In the genomic region with DNA sequence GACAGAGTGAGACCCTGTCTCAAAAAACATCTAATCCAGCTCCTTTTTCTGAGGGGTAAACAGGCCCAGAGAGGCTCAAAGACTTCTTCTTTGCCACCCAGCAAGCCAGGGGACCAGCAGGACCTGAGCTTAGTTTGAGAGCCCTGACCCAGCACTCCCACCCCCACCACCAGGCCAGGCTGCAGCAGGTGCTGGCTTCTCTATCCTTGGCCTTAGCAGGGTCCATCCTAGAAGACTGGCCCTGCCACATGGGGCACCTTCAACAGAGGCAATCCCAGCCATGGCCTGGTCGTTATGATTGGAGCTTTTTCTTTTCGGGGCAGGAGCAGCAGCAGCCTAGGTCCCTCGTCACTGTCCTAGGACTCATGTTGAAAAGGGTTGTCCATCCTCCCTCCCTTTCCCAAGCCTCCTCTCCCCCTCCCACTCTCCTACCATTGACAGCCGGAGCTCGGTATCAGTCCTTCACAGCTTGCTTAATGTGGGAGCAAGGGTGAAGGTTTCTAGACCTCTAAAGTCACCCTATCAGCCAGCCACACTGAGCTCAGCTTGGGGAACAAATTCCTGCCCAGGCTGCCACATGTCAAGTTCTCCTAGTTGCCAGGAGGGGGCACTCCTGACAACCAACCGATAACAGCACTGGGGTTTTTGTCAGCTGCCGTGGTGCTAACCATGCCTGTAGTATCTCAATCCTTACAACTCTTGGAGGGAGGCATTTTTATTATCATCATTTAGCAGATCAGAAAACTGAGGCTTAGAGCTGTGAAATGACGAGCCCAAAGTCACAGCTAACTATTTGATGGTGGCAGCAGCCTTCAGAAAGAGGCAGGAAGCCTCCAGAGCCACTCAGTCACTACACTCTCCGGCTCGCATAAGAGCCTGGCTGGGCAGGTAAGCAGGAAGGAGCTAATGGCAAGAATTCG, we compare ENCODE assay signal across 8 cellular contexts. TPM values are rescaled to one million over a fixed set of nuclear protein-coding genes. Genes with fewer than 3 reads are reported as not detected.
DNase-seq lines count a peak whose midpoint lies in the region; ATAC-seq, FAIRE-seq and TF ChIP-seq lines count a peak whose summit lies in the region.

No MANE protein-coding gene starts in this region.

- peak; percentile 96 for FAIRE-seq in GM19239 (lab: Jason Lieb, UNC)
- FAIRE-seq in kidney (lab: Jason Lieb, UNC) = no peak

- DNase-seq in AG20443 (ENCODE audit: low spot score) (peak; percentile 89), GM19239 (ENCODE audit: insufficient read length, low spot score) (peak; percentile 83), NCI-H1694 treated with DMSO at 0.1 percent for 48 hours (lab: John Stamatoyannopoulos, UW) (peak; percentile 78), UCSD-AML1 (lab: John Stamatoyannopoulos, UW; ENCODE audit: unreplicated experiment) (peak; percentile 62), cardiac fibroblast (ENCODE audit: low read depth in 2 of 2) (peak; percentile 79 to 87), kidney (no peak)
- DNase-seq in stimulated activated CD4-positive, alpha-beta T cell treated with anti-CD3 and anti-CD28 coated beads, Interleukin-1b, Interleukin-23, amount 100 ng/mL, for 48 hours = peak; percentile 57

- no peak overlapping the region for H3K27ac ChIP-seq in kidney (ENCODE audit: low read depth in 2 of 2, low read length in 2 of 2)

- no peaks in the 10 kb centered on the region for H3K9me3 ChIP-seq in kidney (ENCODE audit: control insufficient read depth in 1 of 2, low read length in 2 of 2)

- intact Hi-C loops in kidney (cut with DNase I) = no loop called here

- H3K4me1 ChIP-seq in kidney (ENCODE audit: control insufficient read depth in 1 of 2, insufficient read depth in 1 of 2, low read depth in 1 of 2, low read length in 2 of 2) = no peaks in the 10 kb centered on the region

- TF ChIP-seq CTCF in cardiac fibroblast (IDR thresholded peaks at IDR 0.05; ENCODE audit: low read depth, low read length) (peak; percentile 81), kidney (IDR thresholded peaks at IDR 0.05; ENCODE audit: borderline replicate concordance, extremely low read depth, insufficient read depth) (peak; percentile 55)

- peaks cover 6 to 14% of the 10 kb centered on the region in 2 donors for H3K36me3 ChIP-seq in kidney (ENCODE audit: control insufficient read depth in 1 of 2, insufficient read depth in 2 of 2, low read length in 2 of 2)

- no peak for ATAC-seq in HG03469 (IDR thresholded peaks at IDR 0.05; ENCODE audit: unreplicated experiment)

- H3K9ac ChIP-seq in kidney (ENCODE audit: low read length in 2 of 2) = peak overlapping the region in 1 of 2 donors; percentile 6

- H3K4me3 ChIP-seq in cardiac fibroblast (replicated peaks in 1 of 2; ENCODE audit: low read depth in 2 of 2, low read length in 2 of 2) = no peak overlapping the region
- no peak overlapping the region for H3K4me3 ChIP-seq in kidney (ENCODE audit: low read length in 2 of 2)

RNA-seq across cellular contexts. Expression of a gene that starts 11.2 kb away (rescaled TPM):
- total RNA-seq in kidney = 54.0 TPM
- 227 TPM for polyA plus RNA-seq in kidney (ENCODE audit: insufficient read depth, low read depth, low replicate concordance)

RNA-seq across cellular contexts. Expression of a gene that starts 11.2 kb away (rescaled TPM):
- total RNA-seq in kidney = 1.0 TPM
- polyA plus RNA-seq in kidney (ENCODE audit: insufficient read depth, low read depth, low replicate concordance) = not detected

RNA-seq across cellular contexts. Expression of a gene that starts 15.9 kb away (rescaled TPM):
- 30.0 TPM for total RNA-seq in kidney
- 21.2 TPM for polyA plus RNA-seq in kidney (ENCODE audit: insufficient read depth, low read depth, low replicate concordance)

RNA-seq across cellular contexts. Expression of a gene that starts 35.5 kb away (rescaled TPM):
- total RNA-seq in kidney = 61.7 TPM
- polyA plus RNA-seq in kidney (ENCODE audit: insufficient read depth, low read depth, low replicate concordance) = 37.0 TPM
